Comparison of ENCODE assay signal across 9 cellular contexts in genomic region chr9:35341585-35341984, GRCh38.
A peak's percentile ranks its signal among the peaks of the same experiment; 100 is the strongest.
DNase-seq lines count a peak whose midpoint lies in the region; ATAC-seq, FAIRE-seq and TF ChIP-seq lines count a peak whose summit lies in the region.
"Had no signal": no experiment of that assay in that cellular context is flagged by ENCODE, and none has a peak within 500 bp of the region (broad histone marks: within the 10 kb centered on the region; RNA-seq: fewer than 3 reads in every experiment).

No MANE protein-coding gene starts in this region.

- no peak for TF ChIP-seq POLR2A in right lobe of liver (IDR thresholded peaks at IDR 0.05)
- TF ChIP-seq POLR2A in HepG2 (IDR thresholded peaks at IDR 0.05; ENCODE audit: insufficient read depth in 1 of 2, low read depth in 2 of 2, low read length in 2 of 2): no peak
- TF ChIP-seq POLR2A in H1 (IDR thresholded peaks at IDR 0.05; ENCODE audit: control extremely low read depth in 1 of 2, low read depth in 2 of 2, low read length in 2 of 2): no peak

- no peak for FAIRE-seq in HepG2 (lab: Jason Lieb, UNC)
- FAIRE-seq in H1 (lab: Jason Lieb, UNC): no peak

- 0 out of 2 replicates have a peak overlapping the region, but pooled peaks have one; percentile 17 for H2BK5ac ChIP-seq in H1 (ENCODE audit: low read depth, low read length)

- no peak overlapping the region for H3K4me3 ChIP-seq in right lobe of liver
- no peak overlapping the region for H3K4me3 ChIP-seq in HepG2 (replicated peaks in 1 of 3; ENCODE audit: insufficient read depth in 1 of 3, low read depth in 2 of 3, low read length in 3 of 3)
- H3K4me3 ChIP-seq in H1 (ENCODE audit: extremely low read depth in 1 of 4, insufficient read depth in 2 of 4, low read depth in 3 of 4, low read length in 4 of 4): no peak overlapping the region

- H2BK15ac ChIP-seq in H1 (ENCODE audit: low read length): no peak overlapping the region

- no peak for TF ChIP-seq RAD21 in HepG2 (CRISPR knock-in tag; IDR thresholded peaks at IDR 0.05)
- TF ChIP-seq RAD21 in H1 (IDR thresholded peaks at IDR 0.05 in 1 of 2, conservative IDR thresholded peaks at IDR 0.05 in 1 of 2; ENCODE audit: low read depth in 2 of 2, low read length in 2 of 2): no peak

- no peak overlapping the region for H2AFZ ChIP-seq in HepG2 (ENCODE audit: low read length)
- no peak overlapping the region for H2AFZ ChIP-seq in H1 (ENCODE audit: low read length)

- H2BK120ac ChIP-seq in H1 (replicated peaks; ENCODE audit: low read depth, low read length): no peak overlapping the region

- H3K23me2 ChIP-seq in H1 (ENCODE audit: low read depth, low read length): no peaks in the 10 kb centered on the region

- intact Hi-C loops in right lobe of liver (cut with DNase I): no loop called here
- intact Hi-C loops in HepG2 (cut with micrococcal nuclease; ENCODE audit: unreplicated experiment): no loop called here

- no peaks in the 10 kb centered on the region for H3K4me1 Mint-ChIP-seq in activated T-cell treated with anti-CD3 and anti-CD28 coated beads, Interleukin-2, amount 50 U/mL, for 4 hours (ENCODE audit: low read depth)
- H3K4me1 Mint-ChIP-seq: activated CD8-positive, alpha-beta memory T cell treated with anti-CD3 and anti-CD28 coated beads, Interleukin-2, amount 10 ng/mL, durations not matched to agents 7 days and 5 days had no signal

- H3K27ac ChIP-seq in right lobe of liver: no peak overlapping the region
- H3K27ac ChIP-seq in HepG2 (ENCODE audit: extremely low read length, insufficient read depth, low read length): no peak overlapping the region
- no peak overlapping the region for H3K27ac ChIP-seq in H1 (ENCODE audit: low read depth, low read length)

- H3K4me2 ChIP-seq in HepG2 (ENCODE audit: low read depth, low read length) (no peak overlapping the region), H1 (ENCODE audit: insufficient read depth in 1 of 2, low read depth in 2 of 2, low read length in 2 of 2) (no peak overlapping the region; a peak in 1 of 4 replicates)

- no peaks in the 10 kb centered on the region for H3K79me2 ChIP-seq in HepG2 (ENCODE audit: insufficient read depth, low read length)
- no peaks in the 10 kb centered on the region for H3K79me2 ChIP-seq in H1 (ENCODE audit: control insufficient read depth in 1 of 2, insufficient read depth in 2 of 2, low read length in 2 of 2)

- H3K4me1 ChIP-seq in right lobe of liver: no peaks in the 10 kb centered on the region
- H3K4me1 ChIP-seq in HepG2 (ENCODE audit: insufficient read depth, low read length): no peaks in the 10 kb centered on the region
- H3K4me1 ChIP-seq in H1 (replicated peaks in 1 of 4; ENCODE audit: control insufficient read depth in 3 of 4, insufficient read depth in 4 of 4, low read length in 3 of 4): peaks cover 0 to 4% (median 0%) of the 10 kb centered on the region in 4 experiments; a peak in 3 of 7 replicates

- H3K56ac ChIP-seq in H1 (replicated peaks; ENCODE audit: insufficient read length, low read depth, low read length): no peak overlapping the region

- POLR2A ChIA-PET in HepG2 (lab: Yijun Ruan, JAX) (no interaction called here), H1 (lab: Charles Lee; ENCODE audit: partially characterized antibody) (interaction anchor here (1.1 kb wide), 1 partner anchor 12 kb away, joined by 3 read pairs; no protein-coding TSS in a partner anchor)

- TF ChIP-seq CTCF in right lobe of liver (IDR thresholded peaks at IDR 0.05) (no peak), HepG2 (CRISPR knock-in tag; IDR thresholded peaks at IDR 0.05) (no peak), H1 (IDR thresholded peaks at IDR 0.05; ENCODE audit: control extremely low read depth in 1 of 3, insufficient read depth in 1 of 3, low read depth in 1 of 3, low read length in 3 of 3) (no peak)

- peak in 3 of 4 donors; percentile 15 to 28 (median 25) for ATAC-seq in right lobe of liver
- ATAC-seq in HepG2: no peak
- ATAC-seq in activated T-cell treated with anti-CD3 and anti-CD28 coated beads, Interleukin-2, amount 50 U/mL, for 4 hours: no peak
- ATAC-seq in HG03571 (IDR thresholded peaks at IDR 0.05; ENCODE audit: unreplicated experiment): no peak
- no peak for ATAC-seq in HG03025 (IDR thresholded peaks at IDR 0.05; ENCODE audit: low FRiP score, unreplicated experiment)
- ATAC-seq: activated CD8-positive, alpha-beta memory T cell treated with anti-CD3 and anti-CD28 coated beads, Interleukin-2, amount 10 ng/mL, durations not matched to agents 7 days and 5 days had no signal

- TF ChIP-seq EP300 in HepG2 (IDR thresholded peaks at IDR 0.05; ENCODE audit: low read depth in 2 of 2, low read length in 2 of 2) (no peak), HepG2 (CRISPR knock-in tag; IDR thresholded peaks at IDR 0.05; ENCODE audit: borderline replicate concordance) (no peak), H1 (IDR thresholded peaks at IDR 0.05; ENCODE audit: borderline replicate concordance in 1 of 2, low read depth in 2 of 2, low read length in 2 of 2) (no peak)

- H2BK12ac ChIP-seq in H1 (ENCODE audit: low read depth, low read length): no peak overlapping the region

- no peak overlapping the region for H3K4ac ChIP-seq in H1 (replicated peaks; ENCODE audit: insufficient read length, low read depth, low read length)

- H3K36me3 ChIP-seq in right lobe of liver (no peaks in the 10 kb centered on the region), HepG2 (replicated peaks in 1 of 2; ENCODE audit: control insufficient read depth in 1 of 2, insufficient read depth in 2 of 2, low read length in 2 of 2) (peaks cover 0 to 4% of the 10 kb centered on the region in 2 experiments; a peak in 1 of 5 replicates), H1 (ENCODE audit: control insufficient read depth in 2 of 4, insufficient read depth in 4 of 4, low read length in 3 of 4) (no peaks in the 10 kb centered on the region)

- no peak overlapping the region for H2BK20ac ChIP-seq in H1 (ENCODE audit: low read length)

- in situ Hi-C loops in HepG2 (cut with HindIII; ENCODE audit: extremely low pct_ligation_motif_present, low pct_unique_long_range_greater_than_20kb): no loop called here

- no peak overlapping the region for H3K18ac ChIP-seq in H1 (ENCODE audit: extremely low read depth, low read length)

- no peak overlapping the region for H3K4me3 Mint-ChIP-seq in activated T-cell treated with anti-CD3 and anti-CD28 coated beads, Interleukin-2, amount 50 U/mL, for 4 hours
- H3K4me3 Mint-ChIP-seq: activated CD8-positive, alpha-beta memory T cell treated with anti-CD3 and anti-CD28 coated beads, Interleukin-2, amount 10 ng/mL, durations not matched to agents 7 days and 5 days had no signal

- H3K23ac ChIP-seq in H1 (ENCODE audit: insufficient read length): no peak overlapping the region

- H3K9ac ChIP-seq in HepG2 (ENCODE audit: insufficient read depth, low read depth, low read length) (no peak overlapping the region), H1 (replicated peaks in 1 of 4; ENCODE audit: extremely low read depth in 1 of 4, low read depth in 3 of 4, low read length in 3 of 4) (no peak overlapping the region; a peak in 1 of 7 replicates)

- no peak overlapping the region for H3K14ac ChIP-seq in H1 (ENCODE audit: insufficient read length)

- H4K20me1 ChIP-seq in HepG2 (ENCODE audit: insufficient read depth, low read length): no peaks in the 10 kb centered on the region
- peaks cover 3 to 4% of the 10 kb centered on the region in 2 experiments for H4K20me1 ChIP-seq in H1 (replicated peaks in 1 of 2; ENCODE audit: control insufficient read depth in 1 of 2, insufficient read depth in 2 of 2, low read length in 2 of 2)

- CTCF ChIA-PET in HepG2 (lab: Yijun Ruan, JAX; ENCODE audit: low intra/inter-chr PET ratio, low total read pairs) (no interaction called here), H1 (lab: Charles Lee; ENCODE audit: partially characterized antibody) (interaction anchor here (0.6 to 3.5 kb wide), 4 partner anchors 9 to 612 kb away, joined by 3 to 13 read pairs (median 4); no protein-coding TSS in a partner anchor)

- 41% methylated on average over 4 of the region's 5 CpGs for WGBS in right lobe of liver (ENCODE audit: insufficient coverage, low coverage, low lambda C conversion rate, missing lambda C conversion rate)
- 85% methylated on average over 5 of the region's 5 CpGs for WGBS in HepG2 (ENCODE audit: low lambda C conversion rate)
- 57% methylated on average over 5 of the region's 5 CpGs; no CpG with 5 or more reads in 1 of the 2 experiments for WGBS in H1 (ENCODE audit: extremely low coverage in 1 of 2, insufficient coverage in 1 of 2, insufficient read length in 1 of 2, insufficient replicate concordance in 2 of 2, low coverage in 1 of 2, low lambda C conversion rate in 2 of 2, missing lambda C conversion rate in 1 of 2), 2 experiments

- H4K5ac ChIP-seq in H1 (ENCODE audit: insufficient read length, low read depth, low read length): no peak overlapping the region

- H3K27me3 ChIP-seq in right lobe of liver (no peaks in the 10 kb centered on the region), HepG2 (ENCODE audit: control insufficient read depth in 1 of 2, insufficient read depth in 2 of 2, low read length in 2 of 2) (no peaks in the 10 kb centered on the region), H1 (replicated peaks in 1 of 4; ENCODE audit: control insufficient read depth in 3 of 4, extremely low read depth in 1 of 4, insufficient read depth in 3 of 4, low read length in 3 of 4) (no peaks in the 10 kb centered on the region)

- no peaks in the 10 kb centered on the region for H3K9me3 ChIP-seq in right lobe of liver
- H3K9me3 ChIP-seq in HepG2 (ENCODE audit: low read length): no peaks in the 10 kb centered on the region
- H3K9me3 ChIP-seq in H1 (ENCODE audit: insufficient read depth in 2 of 2, low read depth in 1 of 2, low read length in 1 of 2): no peaks in the 10 kb centered on the region

- DNase-seq in right lobe of liver (no peak), HepG2 (ENCODE audit: low spot score) (no peak), H1 (ENCODE audit: low read depth in 1 of 2, low spot score in 2 of 2) (no peak), mucosa of gallbladder (ENCODE audit: low spot score) (peak; percentile 44), HT-29 (ENCODE audit: low spot score) (no peak)
- DNase-seq in activated T-cell treated with anti-CD3 and anti-CD28 coated beads, Interleukin-2, amount 50 U/mL, for 4 hours: no peak
- DNase-seq: activated CD8-positive, alpha-beta memory T cell treated with anti-CD3 and anti-CD28 coated beads, Interleukin-2, amount 10 ng/mL, durations not matched to agents 7 days and 5 days had no signal

- H3K27me3 Mint-ChIP-seq in activated T-cell treated with anti-CD3 and anti-CD28 coated beads, Interleukin-2, amount 50 U/mL, for 4 hours (ENCODE audit: low read depth): peaks cover 10% of the 10 kb centered on the region

- no peak overlapping the region for H2AK5ac ChIP-seq in H1 (ENCODE audit: low read depth, low read length)

- no peaks in the 10 kb centered on the region for H3K36me3 Mint-ChIP-seq in activated T-cell treated with anti-CD3 and anti-CD28 coated beads, Interleukin-2, amount 50 U/mL, for 4 hours (ENCODE audit: insufficient read depth)
- H3K36me3 Mint-ChIP-seq: activated CD8-positive, alpha-beta memory T cell treated with anti-CD3 and anti-CD28 coated beads, Interleukin-2, amount 10 ng/mL, durations not matched to agents 7 days and 5 days had no signal

- H3K79me1 ChIP-seq in H1 (ENCODE audit: low read depth, low read length): no peaks in the 10 kb centered on the region; the same call in none of the 2 replicates

- no TSS peak for BruUV-seq in HepG2 (replicated peaks; lab: Mats Ljungman, UMichigan)

- no peaks in the 10 kb centered on the region for H3K9me3 Mint-ChIP-seq in activated T-cell treated with anti-CD3 and anti-CD28 coated beads, Interleukin-2, amount 50 U/mL, for 4 hours

- H4K8ac ChIP-seq in H1 (ENCODE audit: extremely low read depth, insufficient read depth, low read length): no peak overlapping the region

- H4K91ac ChIP-seq in H1 (replicated peaks; ENCODE audit: insufficient read length, low read length): no peak overlapping the region

Comparison
In these comparisons a context has a peak if more than half of its experiments do, and no peak if none do; other contexts are left out.
1. ATAC-seq: peak in right lobe of liver (3 of 4); none in HepG2 (single experiment), activated T-cell treated with anti-CD3 and anti-CD28 coated beads, Interleukin-2, amount 50 U/mL, for 4 hours (0 of 2), HG03571 (single experiment) and HG03025 (single experiment).